2 cellular contexts compared by ENCODE assay signal in genomic region chr4:74474345-74475099, GRCh38.
TF ChIP-seq lines count a peak whose summit lies in the region.

No MANE protein-coding gene starts in this region.

TF ChIP-seq in A549, 52 proteins besides CTCF, POLR2A, EP300 and RAD21 (continued from another document):
- no peak for TF ChIP-seq KDM1A (IDR thresholded peaks at IDR 0.05; ENCODE audit: low read depth)
- no peak for TF ChIP-seq HDAC2 (IDR thresholded peaks at IDR 0.05)
- no peak for TF ChIP-seq HMGXB4 (CRISPR knock-in tag; IDR thresholded peaks at IDR 0.05; ENCODE audit: borderline replicate concordance)
- TF ChIP-seq USF2 (IDR thresholded peaks at IDR 0.05), result no peak
- no peak for TF ChIP-seq MYC (IDR thresholded peaks at IDR 0.05; ENCODE audit: borderline replicate concordance, low read length)
- no peak for TF ChIP-seq CHD4 (IDR thresholded peaks at IDR 0.05; ENCODE audit: borderline replicate concordance)
- TF ChIP-seq CEBPB (IDR thresholded peaks at IDR 0.05), result no peak
- TF ChIP-seq ZSCAN20 (CRISPR knock-in tag; IDR thresholded peaks at IDR 0.05), result no peak
- no peak for TF ChIP-seq HOXB13 (CRISPR knock-in tag; IDR thresholded peaks at IDR 0.05; ENCODE audit: low read depth)
- TF ChIP-seq MAX (IDR thresholded peaks at IDR 0.05), result no peak
- TF ChIP-seq ZFP36 (IDR thresholded peaks at IDR 0.05; ENCODE audit: borderline replicate concordance, partially characterized antibody), result no peak
TF ChIP-seq in A549: peak in this region for 0.

TF ChIP-seq in endothelial cell of umbilical vein, 7 proteins besides CTCF, POLR2A, EP300 and RAD21 (continued from another document):
- no peak for TF ChIP-seq JUN (IDR thresholded peaks at IDR 0.05; ENCODE audit: borderline replicate concordance, insufficient read depth, insufficient read length, low read depth)
- TF ChIP-seq POLR2AphosphoS5 (IDR thresholded peaks at IDR 0.05; ENCODE audit: insufficient read depth, low read depth, low read length), result no peak
- TF ChIP-seq MAX (IDR thresholded peaks at IDR 0.05; ENCODE audit: insufficient read depth, insufficient read length), result no peak
- peak; percentile 56 for TF ChIP-seq FOS (IDR thresholded peaks at IDR 0.05; ENCODE audit: borderline replicate concordance, insufficient read depth, low read length)
- TF ChIP-seq MYC (IDR thresholded peaks at IDR 0.05; ENCODE audit: low read depth, low read length), result no peak
- TF ChIP-seq EZH2 (IDR thresholded peaks at IDR 0.05; ENCODE audit: borderline replicate concordance, low read depth, low read length, severe bottlenecking), result no peak
